Comparison of ENCODE assay signal across 26 cellular contexts in the genomic region with DNA sequence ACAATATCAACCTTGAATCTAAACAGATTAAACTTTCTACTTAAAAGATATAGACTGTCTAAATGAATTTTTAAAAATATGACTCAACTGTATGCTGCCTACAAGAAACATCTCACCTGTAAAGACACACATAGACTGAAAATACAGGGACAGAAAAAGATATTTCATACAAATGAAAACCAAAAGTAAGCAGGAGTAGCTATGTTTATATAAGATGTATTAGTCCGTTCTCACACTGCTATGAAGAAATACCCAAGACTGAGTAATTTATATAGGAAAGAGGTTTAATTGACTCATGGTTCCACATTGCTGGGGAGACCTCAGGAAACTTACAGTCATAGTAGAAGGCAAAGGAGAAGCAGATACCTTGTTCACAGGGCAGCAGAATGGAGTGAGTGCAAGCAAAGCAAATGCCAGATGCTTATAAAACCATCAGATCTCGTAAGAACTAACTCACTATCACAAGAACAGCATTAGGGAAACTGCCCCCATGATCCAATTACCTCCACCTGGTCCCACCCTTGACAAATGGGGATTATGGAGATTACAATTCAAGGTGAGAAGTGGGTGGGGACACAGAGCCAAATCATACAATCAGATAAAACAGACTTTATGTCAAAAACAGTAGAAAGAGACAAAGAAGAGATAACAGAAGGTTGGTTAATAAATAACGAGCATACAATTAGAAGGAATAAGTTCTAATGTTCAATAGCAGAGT.
"Had no signal": no experiment of that assay in that cellular context is flagged by ENCODE, and none has a peak within 500 bp of the region (broad histone marks: within the 10 kb centered on the region; RNA-seq: fewer than 3 reads in every experiment).

No MANE protein-coding gene starts in this region.

- H3K36me3 Mint-ChIP-seq: WTC11 had no signal

- H3K27me3 Mint-ChIP-seq: activated naive CD8-positive, alpha-beta T cell treated with anti-CD3 and anti-CD28 coated beads, Interleukin-2, amount 10 ng/mL, durations not matched to agents 7 days and 5 days; effector memory CD8-positive, alpha-beta T cell; naive thymus-derived CD8-positive, alpha-beta T cell; progenitor cell of endocrine pancreas had no signal

- DNase-seq: activated CD4-positive, alpha-beta T cell treated with anti-CD3 and anti-CD28 coated beads for 48 hours; activated naive CD8-positive, alpha-beta T cell treated with anti-CD3 and anti-CD28 coated beads, Interleukin-2, amount 10 ng/mL, durations not matched to agents 7 days and 5 days; amygdala; colonic mucosa; dorsolateral prefrontal cortex; effector memory CD8-positive, alpha-beta T cell; esophagus squamous epithelium; gastrocnemius medialis; hippocampal formation; kidney glomerular epithelial cell; left lung; naive thymus-derived CD8-positive, alpha-beta T cell; retina; sigmoid colon; stimulated activated CD4-positive, alpha-beta T cell treated with anti-CD3 and anti-CD28 coated beads, Interleukin-15, amount 100 ng/mL, for 24 hours; stimulated activated CD4-positive, alpha-beta T cell treated with anti-CD3 and anti-CD28 coated beads, Interleukin-2, amount 100 ng/mL, for 48 hours; stimulated activated CD8-positive, alpha-beta memory T cell treated with anti-CD3 and anti-CD28 coated beads, Interleukin-4, amount 100 ng/mL, for 48 hours; stimulated activated naive CD4-positive, alpha-beta T cell; substantia nigra; T1000; thyroid gland; upper lobe of right lung had no signal

- H3K27ac Mint-ChIP-seq: activated naive CD8-positive, alpha-beta T cell treated with anti-CD3 and anti-CD28 coated beads, Interleukin-2, amount 10 ng/mL, durations not matched to agents 7 days and 5 days; effector memory CD8-positive, alpha-beta T cell; mesothelial cell of epicardium; naive thymus-derived CD8-positive, alpha-beta T cell; progenitor cell of endocrine pancreas; T-helper 1 cell treated with Interleukin-12 subunit alpha and Interleukin-12 subunit beta and Interleukin-4 antibody, amounts not matched to agents 30 μg/mL and 1 μg/mL, for 36 hours; WTC11 had no signal

- ATAC-seq: effector memory CD8-positive, alpha-beta T cell; gastrocnemius medialis; left lung; naive thymus-derived CD8-positive, alpha-beta T cell; upper lobe of right lung; WTC11 had no signal

- H3K4me3 Mint-ChIP-seq: activated naive CD8-positive, alpha-beta T cell treated with anti-CD3 and anti-CD28 coated beads, Interleukin-2, amount 10 ng/mL, durations not matched to agents 7 days and 5 days; effector memory CD8-positive, alpha-beta T cell; mesothelial cell of epicardium; naive thymus-derived CD8-positive, alpha-beta T cell; T-helper 1 cell treated with Interleukin-12 subunit alpha and Interleukin-12 subunit beta and Interleukin-4 antibody, amounts not matched to agents 30 μg/mL and 1 μg/mL, for 36 hours; WTC11 had no signal
